In the genomic region with DNA sequence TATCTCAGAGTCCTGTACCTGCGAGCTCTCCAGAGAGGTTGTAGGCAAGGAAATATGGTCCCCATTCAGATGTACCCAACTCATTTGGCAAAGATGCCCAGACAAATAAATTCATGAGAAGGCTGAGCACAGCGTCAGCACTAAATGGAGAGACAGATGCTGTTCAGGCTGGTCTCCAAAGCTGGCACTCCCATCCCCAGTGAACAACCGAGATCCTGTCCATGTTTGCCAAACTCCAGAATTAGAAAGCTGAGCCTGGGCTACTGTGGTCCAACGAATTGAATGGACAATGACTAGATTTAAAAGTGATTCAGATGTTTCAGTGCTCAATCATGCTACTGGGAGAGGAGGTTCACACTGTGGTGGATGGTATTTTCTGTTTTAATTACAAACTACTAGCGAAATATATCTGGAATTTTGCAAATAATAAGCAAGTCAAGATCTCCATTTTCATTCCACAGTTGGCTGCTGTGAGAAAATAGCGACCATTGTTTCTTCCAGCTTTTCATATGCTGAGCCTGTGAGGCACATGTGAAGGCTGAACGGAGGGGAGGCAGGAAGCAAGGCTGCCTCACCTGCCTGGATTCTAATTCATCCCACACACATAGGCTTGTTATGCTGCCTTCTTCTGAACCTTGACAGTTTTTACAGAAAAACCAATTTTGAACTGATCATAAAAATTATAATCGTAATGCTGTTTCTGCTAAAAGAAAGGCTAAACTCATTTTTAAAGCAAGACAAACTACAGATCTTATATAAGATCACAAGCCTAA, we compare ENCODE assay signal across 20 cellular contexts. TPM values are rescaled to one million over a fixed set of nuclear protein-coding genes. Genes with fewer than 3 reads are reported as not detected.
DNase-seq lines count a peak whose midpoint lies in the region; ATAC-seq, FAIRE-seq and TF ChIP-seq lines count a peak whose summit lies in the region.
"Had no signal": no experiment of that assay in that cellular context is flagged by ENCODE, and none has a peak within 500 bp of the region (broad histone marks: within the 10 kb centered on the region; RNA-seq: fewer than 3 reads in every experiment).

No MANE protein-coding gene starts in this region.

- H4K20me1 ChIP-seq in H1 (replicated peaks in 1 of 2; ENCODE audit: control insufficient read depth in 1 of 2, insufficient read depth in 2 of 2, low read length in 2 of 2) (no peaks in the 10 kb centered on the region), osteoblast (ENCODE audit: insufficient read depth, low read length) (no peaks in the 10 kb centered on the region), PC-3 (ENCODE audit: low read length) (no peaks in the 10 kb centered on the region)

- ATAC-seq in PC-3 = no peak
- ATAC-seq: activated CD8-positive, alpha-beta T cell treated with anti-CD3 and anti-CD28 coated beads for 36 hours; activated T-cell treated with anti-CD3 and anti-CD28 coated beads, Interleukin-2, amount 50 U/mL, for 72 hours; left lung had no signal

- 54% methylated on average over 8 of the region's 8 CpGs; no CpG with 5 or more reads in 1 of the 2 experiments for WGBS in H1 (ENCODE audit: extremely low coverage in 1 of 2, insufficient coverage in 1 of 2, insufficient read length in 1 of 2, insufficient replicate concordance in 2 of 2, low coverage in 1 of 2, low lambda C conversion rate in 2 of 2, missing lambda C conversion rate in 1 of 2), 2 experiments

- H3K9me3 ChIP-seq in H1 (ENCODE audit: insufficient read depth in 2 of 2, low read depth in 1 of 2, low read length in 1 of 2) (peaks cover 2 to 3% of the 10 kb centered on the region in 2 experiments; a peak in 2 of 4 replicates), osteoblast (ENCODE audit: low read depth, low read length) (no peaks in the 10 kb centered on the region), PC-3 (ENCODE audit: low read length) (no peaks in the 10 kb centered on the region)
- H3K9me3 ChIP-seq: Peyer's patch, prostate gland, uterus had no signal

- H3K4ac ChIP-seq in H1 (replicated peaks; ENCODE audit: insufficient read length, low read depth, low read length) = no peak overlapping the region

- no peaks in the 10 kb centered on the region for H3K79me1 ChIP-seq in H1 (ENCODE audit: low read depth, low read length)

- no peak overlapping the region for H3K27ac ChIP-seq in H1 (ENCODE audit: low read depth, low read length)
- no peak overlapping the region for H3K27ac ChIP-seq in osteoblast (ENCODE audit: low read depth, low read length)
- H3K27ac ChIP-seq in PC-3 (ENCODE audit: low read length) = no peak overlapping the region
- H3K27ac ChIP-seq: left lung, Peyer's patch, prostate gland, uterus had no signal

- no peak for TF ChIP-seq POLR2A in H1 (IDR thresholded peaks at IDR 0.05; ENCODE audit: control extremely low read depth in 1 of 2, low read depth in 2 of 2, low read length in 2 of 2)

- no peak overlapping the region for H3K14ac ChIP-seq in H1 (ENCODE audit: insufficient read length)

- no peaks in the 10 kb centered on the region for H3K36me3 ChIP-seq in H1 (ENCODE audit: control insufficient read depth in 2 of 4, insufficient read depth in 4 of 4, low read length in 3 of 4)
- no peaks in the 10 kb centered on the region for H3K36me3 ChIP-seq in osteoblast (ENCODE audit: insufficient read depth, low read length)
- no peaks in the 10 kb centered on the region for H3K36me3 ChIP-seq in PC-3 (ENCODE audit: low read depth, low read length)
- H3K36me3 ChIP-seq: left lung, Peyer's patch, prostate gland, uterus had no signal

- H3K4me1 ChIP-seq in H1 (replicated peaks in 1 of 4; ENCODE audit: control insufficient read depth in 3 of 4, insufficient read depth in 4 of 4, low read length in 3 of 4) (peaks cover 0 to 5% (median under 1%) of the 10 kb centered on the region in 4 experiments; a peak in 4 of 7 replicates), osteoblast (ENCODE audit: insufficient read depth, low read length) (peaks cover 12% of the 10 kb centered on the region), PC-3 (ENCODE audit: insufficient read depth, low read length) (no peaks in the 10 kb centered on the region)
- H3K4me1 ChIP-seq: left lung, Peyer's patch, prostate gland, uterus had no signal

- no peak overlapping the region for H4K8ac ChIP-seq in H1 (ENCODE audit: extremely low read depth, insufficient read depth, low read length)

- H2AFZ ChIP-seq in H1 (ENCODE audit: low read length) (peak overlapping the region; percentile 86; the same call in 1 of the 2 replicates), osteoblast (ENCODE audit: low read length) (peak overlapping the region; percentile 12), PC-3 (ENCODE audit: low read length) (no peak overlapping the region)

- H2BK12ac ChIP-seq in H1 (ENCODE audit: low read depth, low read length) = peak overlapping the region; percentile 53; the same call in 1 of the 2 replicates

- DNase-seq in C1 segment of cervical spinal cord (lab: John Stamatoyannopoulos, UW) (peak in 11 of 14 donors; percentile 23 to 79 (median 61)), NCI-H1694 treated with DMSO at 0.1 percent for 48 hours (lab: John Stamatoyannopoulos, UW) (peak; percentile 85), H1 (ENCODE audit: low read depth in 1 of 2, low spot score in 2 of 2) (no peak), osteoblast (ENCODE audit: insufficient read length, low spot score, missing footprints) (no peak), NK-92 (lab: John Stamatoyannopoulos, UW; ENCODE audit: unreplicated experiment) (no peak), NCI-H1417 treated with DMSO at 0.1 percent for 48 hours (lab: John Stamatoyannopoulos, UW) (no peak), PC-3 (no peak), NCI-H524 (lab: John Stamatoyannopoulos, UW) (no peak)
- DNase-seq: activated CD8-positive, alpha-beta T cell treated with anti-CD3 and anti-CD28 coated beads for 36 hours; activated T-cell treated with anti-CD3 and anti-CD28 coated beads, Interleukin-2, amount 50 U/mL, for 72 hours; endodermal cell; left lung; naive B cell; NCI-H2029; NCI-H748 treated with DMSO at 0.1 percent for 48 hours; Peyer's patch; stimulated activated naive CD4-positive, alpha-beta T cell; uterus had no signal

- no peak overlapping the region for H2BK15ac ChIP-seq in H1 (ENCODE audit: low read length)

- H3K9ac ChIP-seq in H1 (replicated peaks in 1 of 4; ENCODE audit: extremely low read depth in 1 of 4, low read depth in 3 of 4, low read length in 3 of 4) (no peak overlapping the region), PC-3 (ENCODE audit: low read length) (no peak overlapping the region)

- no peak for TF ChIP-seq EP300 in H1 (IDR thresholded peaks at IDR 0.05; ENCODE audit: borderline replicate concordance in 1 of 2, low read depth in 2 of 2, low read length in 2 of 2)

- H2BK20ac ChIP-seq in H1 (ENCODE audit: low read length) = peak overlapping the region; percentile 40; the same call in 1 of the 2 replicates

- no peak overlapping the region for H4K5ac ChIP-seq in H1 (ENCODE audit: insufficient read length, low read depth, low read length)

- H3K79me2 ChIP-seq in H1 (ENCODE audit: control insufficient read depth in 1 of 2, insufficient read depth in 2 of 2, low read length in 2 of 2) = no peaks in the 10 kb centered on the region
- H3K79me2 ChIP-seq in osteoblast (ENCODE audit: insufficient read depth, low read length) = no peaks in the 10 kb centered on the region
- H3K79me2 ChIP-seq in PC-3 (ENCODE audit: low read length) = no peaks in the 10 kb centered on the region

- no peak overlapping the region for H2AK5ac ChIP-seq in H1 (ENCODE audit: low read depth, low read length)

- H3K9me2 ChIP-seq in PC-3 (replicated peaks; ENCODE audit: low read length) = no peaks in the 10 kb centered on the region

- H3K56ac ChIP-seq in H1 (replicated peaks; ENCODE audit: insufficient read length, low read depth, low read length) = no peak overlapping the region

- intact Hi-C loops in PC-3 (cut with micrococcal nuclease) = no loop called here

- H3F3A ChIP-seq in PC-3 (ENCODE audit: low read length, unreplicated experiment) = no peaks in the 10 kb centered on the region

- no peak for FAIRE-seq in H1 (lab: Jason Lieb, UNC)

- no peak for TF ChIP-seq RAD21 in H1 (IDR thresholded peaks at IDR 0.05 in 1 of 2, conservative IDR thresholded peaks at IDR 0.05 in 1 of 2; ENCODE audit: low read depth in 2 of 2, low read length in 2 of 2)

- H3K23ac ChIP-seq in H1 (ENCODE audit: insufficient read length) = no peak overlapping the region

- no TSS peak for BruUV-seq in PC-3 (replicated peaks; lab: Mats Ljungman, UMichigan)

- peak overlapping the region; percentile 56 for H2BK120ac ChIP-seq in H1 (replicated peaks; ENCODE audit: low read depth, low read length)

- POLR2A ChIA-PET in H1 (lab: Charles Lee; ENCODE audit: partially characterized antibody) = no interaction called here
- POLR2A ChIA-PET in PC-3 (lab: Charles Lee; ENCODE audit: unreplicated experiment) = no interaction called here

- H2BK5ac ChIP-seq in H1 (ENCODE audit: low read depth, low read length) = peak overlapping the region; percentile 35; the same call in 1 of the 2 replicates

- TF ChIP-seq CTCF in H1 (IDR thresholded peaks at IDR 0.05; ENCODE audit: control extremely low read depth in 1 of 3, insufficient read depth in 1 of 3, low read depth in 1 of 3, low read length in 3 of 3) (no peak), osteoblast (IDR thresholded peaks at IDR 0.05; ENCODE audit: extremely low read depth, low read depth, low read length) (no peak), PC-3 (conservative IDR thresholded peaks at IDR 0.05; ENCODE audit: low read depth, low read length) (no peak)

- H3K27me3 ChIP-seq in H1 (replicated peaks in 1 of 4; ENCODE audit: control insufficient read depth in 3 of 4, extremely low read depth in 1 of 4, insufficient read depth in 3 of 4, low read length in 3 of 4) = no peaks in the 10 kb centered on the region
- H3K27me3 ChIP-seq in osteoblast (ENCODE audit: insufficient read depth, low read length) = no peaks in the 10 kb centered on the region
- no peaks in the 10 kb centered on the region for H3K27me3 ChIP-seq in PC-3 (ENCODE audit: low read length)
- H3K27me3 ChIP-seq: left lung, Peyer's patch, uterus had no signal

- H3K4me2 ChIP-seq in H1 (ENCODE audit: insufficient read depth in 1 of 2, low read depth in 2 of 2, low read length in 2 of 2) (no peak overlapping the region), osteoblast (ENCODE audit: insufficient read depth, low read length) (peak overlapping the region; percentile 23), PC-3 (ENCODE audit: low read length) (no peak overlapping the region)

- CTCF ChIA-PET in H1 (lab: Charles Lee; ENCODE audit: partially characterized antibody) = interaction anchor here (9.7 kb wide), 1 partner anchor 16 kb away, joined by 116 read pairs; no protein-coding TSS in a partner anchor
- CTCF ChIA-PET in PC-3 (lab: Charles Lee) = no interaction called here

- H3K4me3 ChIP-seq in H1 (ENCODE audit: extremely low read depth in 1 of 4, insufficient read depth in 2 of 4, low read depth in 3 of 4, low read length in 4 of 4) (no peak overlapping the region), osteoblast (ENCODE audit: insufficient read depth, low read length) (no peak overlapping the region), PC-3 (ENCODE audit: low read length) (no peak overlapping the region)
- H3K4me3 ChIP-seq: left lung, Peyer's patch, prostate gland, uterus had no signal

- H3K23me2 ChIP-seq in H1 (ENCODE audit: low read depth, low read length) = no peaks in the 10 kb centered on the region

- H4K91ac ChIP-seq in H1 (replicated peaks; ENCODE audit: insufficient read length, low read length) = peak overlapping the region; percentile 92

- peak overlapping the region; percentile 21; the same call in 1 of the 2 replicates for H3K18ac ChIP-seq in H1 (ENCODE audit: extremely low read depth, low read length)

RNA-seq across cellular contexts. Expression of a gene that starts 22.6 kb away (rescaled TPM):
- total RNA-seq in H1 (2021; fragmentation: NEBNext Ultra II Directional; extraction: Animal tissue kit (Norgen Biotek cat#: 25700)) = not detected in 2 replicates
- polyA plus RNA-seq in H1 (2011; rRNA removed) = not detected in 2 replicates
- not detected for polyA plus RNA-seq in H1 (2011; cell fraction: cytosol; rRNA removed)
- not detected for polyA plus RNA-seq in H1 (2011; cell fraction: nucleus; rRNA removed)
- not detected in 4 replicates for polyA plus RNA-seq in H1 (2012, experiment 1 of 2)
- not detected for polyA plus RNA-seq in H1 (2012, experiment 2 of 2)
- not detected for polyA plus RNA-seq in H1 (2013, experiment 1 of 2)
- not detected for polyA plus RNA-seq in H1 (2013, experiment 2 of 2)
- not detected in 2 replicates for polyA minus RNA-seq in H1 (2011; rRNA and poly(A)+ RNA removed)
- polyA minus RNA-seq in H1 (2011; cell fraction: cytosol; rRNA and poly(A)+ RNA removed) = not detected
- not detected for polyA minus RNA-seq in H1 (2011; cell fraction: nucleus; rRNA and poly(A)+ RNA removed)
- total RNA-seq in osteoblast (0.29 TPM in 1 of 2 replicates, not detected in the other), PC-3 (2014; rRNA removed) (not detected in 2 replicates)
- total RNA-seq: activated CD8-positive, alpha-beta T cell treated with anti-CD3 and anti-CD28 coated beads for 36 hours; activated T-cell treated with anti-CD3 and anti-CD28 coated beads, Interleukin-2, amount 50 U/mL, for 72 hours; endodermal cell; H4; left lung; Peyer's patch; uterus had no signal

Comparison
In these comparisons a context has a peak if more than half of its experiments do, and no peak if none do; other contexts are left out.
1. DNase-seq: peak in C1 segment of cervical spinal cord (11 of 14) and NCI-H1694 treated with DMSO at 0.1 percent for 48 hours (single experiment); none in H1 (0 of 2), osteoblast (single experiment), NK-92 (single experiment), NCI-H1417 treated with DMSO at 0.1 percent for 48 hours (single experiment), PC-3 (single experiment) and NCI-H524 (0 of 2).